14 cellular contexts compared by ENCODE assay signal in the genomic region with DNA sequence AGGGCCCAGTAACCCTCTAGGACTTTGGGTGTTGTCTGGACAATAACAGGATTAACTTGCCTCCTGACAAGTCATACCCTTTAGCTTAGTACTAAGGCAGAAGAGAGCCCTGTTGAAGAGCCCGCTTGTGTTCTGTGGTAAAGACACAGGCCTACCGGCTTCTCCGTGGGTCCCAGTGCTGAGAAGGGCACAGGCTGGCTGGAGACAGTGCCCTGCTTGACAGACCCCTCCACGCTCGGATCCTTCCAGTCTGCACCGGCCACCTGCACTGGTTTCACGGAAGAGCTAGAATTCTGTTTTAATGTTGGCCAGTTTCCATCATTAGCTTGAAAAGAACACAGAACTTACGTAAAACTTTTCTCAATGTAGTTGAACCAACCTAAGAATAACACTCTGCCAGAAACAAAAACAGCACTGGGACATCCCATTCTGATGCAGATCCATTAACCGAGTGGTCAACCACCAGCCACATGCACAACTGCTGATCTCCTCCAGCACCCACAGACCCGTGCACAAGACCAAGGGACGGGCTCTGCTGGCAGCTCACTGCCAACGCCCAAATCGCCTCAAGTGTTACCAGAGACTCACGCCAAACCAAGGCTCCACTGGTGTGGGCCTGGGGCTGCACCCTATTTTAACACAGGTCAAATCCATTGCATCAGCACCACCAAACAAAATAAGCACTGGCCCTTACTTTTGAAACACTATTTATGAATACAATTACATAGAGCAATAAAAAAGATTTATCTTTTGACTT.
"Had no signal": no experiment of that assay in that cellular context is flagged by ENCODE, and none has a peak within 500 bp of the region (broad histone marks: within the 10 kb centered on the region; RNA-seq: fewer than 3 reads in every experiment).

No MANE protein-coding gene starts in this region.

- H3K36me3 Mint-ChIP-seq: activated naive CD8-positive, alpha-beta T cell; naive B cell had no signal

- H3K27ac Mint-ChIP-seq: activated CD4-positive, alpha-beta T cell treated with anti-CD3 and anti-CD28 coated beads, Interleukin-2, amount 10 ng/mL, durations not matched to agents 7 days and 5 days; stimulated activated effector memory CD8-positive, alpha-beta T cell treated with anti-CD3 and anti-CD28 coated beads, Interleukin-12 subunit alpha, Interleukin-12 subunit beta, amount 100 ng/mL, for 72 hours had no signal

- H3K9me3 Mint-ChIP-seq: activated CD4-positive, alpha-beta T cell treated with anti-CD3 and anti-CD28 coated beads, Interleukin-2, amount 10 ng/mL, durations not matched to agents 7 days and 5 days; naive B cell; stimulated activated effector memory CD8-positive, alpha-beta T cell treated with anti-CD3 and anti-CD28 coated beads, Interleukin-12 subunit alpha, Interleukin-12 subunit beta, amount 100 ng/mL, for 72 hours had no signal

- ATAC-seq: stimulated activated effector memory CD8-positive, alpha-beta T cell treated with anti-CD3 and anti-CD28 coated beads, Interleukin-12 subunit alpha, Interleukin-12 subunit beta, amount 100 ng/mL, for 72 hours had no signal

- H3K27me3 Mint-ChIP-seq: activated CD4-positive, alpha-beta T cell treated with anti-CD3 and anti-CD28 coated beads, Interleukin-2, amount 10 ng/mL, durations not matched to agents 7 days and 5 days; activated naive CD8-positive, alpha-beta T cell; naive B cell had no signal

- H3K4me3 Mint-ChIP-seq: activated CD4-positive, alpha-beta T cell treated with anti-CD3 and anti-CD28 coated beads, Interleukin-2, amount 10 ng/mL, durations not matched to agents 7 days and 5 days; activated naive CD8-positive, alpha-beta T cell; stimulated activated effector memory CD8-positive, alpha-beta T cell treated with anti-CD3 and anti-CD28 coated beads, Interleukin-12 subunit alpha, Interleukin-12 subunit beta, amount 100 ng/mL, for 72 hours had no signal

- DNase-seq: activated CD4-positive, alpha-beta T cell treated with anti-CD3 and anti-CD28 coated beads, Interleukin-2, amount 10 ng/mL, durations not matched to agents 7 days and 5 days; activated CD4-positive, CD25-positive, alpha-beta regulatory T cell; activated CD8-positive, alpha-beta memory T cell treated with anti-CD3 and anti-CD28 coated beads for 24 hours; activated effector memory CD4-positive, alpha-beta T cell treated with anti-CD3 and anti-CD28 coated beads, Interleukin-2, amount 50 U/mL, for 16 hours; amygdala; colonic mucosa; effector CD4-positive, alpha-beta T cell; kidney glomerular epithelial cell; midbrain; naive B cell; retina; trophoblast cell had no signal

- H3K4me1 Mint-ChIP-seq: naive B cell; stimulated activated effector memory CD8-positive, alpha-beta T cell treated with anti-CD3 and anti-CD28 coated beads, Interleukin-12 subunit alpha, Interleukin-12 subunit beta, amount 100 ng/mL, for 72 hours had no signal
